28 cellular contexts compared by ENCODE assay signal in genomic region chr4:100789991-100790390, GRCh38.
"Had no signal": no experiment of that assay in that cellular context is flagged by ENCODE, and none has a peak within 500 bp of the region (broad histone marks: within the 10 kb centered on the region; RNA-seq: fewer than 3 reads in every experiment).

No MANE protein-coding gene starts in this region.

- H3K9me3 Mint-ChIP-seq: natural killer cell; nephron; neural crest cell; stimulated activated effector memory CD8-positive, alpha-beta T cell treated with anti-CD3 and anti-CD28 coated beads, Interleukin-12 subunit alpha, Interleukin-12 subunit beta, amount 100 ng/mL, for 72 hours; stimulated activated naive B cell treated with anti-CD40 and anti-IgM and Interleukin-4, amounts not matched to agents 10 μg/mL and 1 μg/mL and 100 μg/mL, for 72 hours; stimulated activated naive CD8-positive, alpha-beta T cell treated with anti-CD3 and anti-CD28 coated beads, Interleukin-15, Interleukin-2, amounts not matched to agents 100 ng/mL and 50 ng/mL, for 24 hours had no signal

- H2AFZ ChIP-seq: parathyroid adenoma had no signal

- H3K36me3 Mint-ChIP-seq: natural killer cell; stimulated activated effector memory CD8-positive, alpha-beta T cell treated with anti-CD3 and anti-CD28 coated beads, Interleukin-12 subunit alpha, Interleukin-12 subunit beta, amount 100 ng/mL, for 72 hours; stimulated activated naive B cell treated with anti-CD40 and anti-IgM and Interleukin-4, amounts not matched to agents 10 μg/mL and 1 μg/mL and 100 μg/mL, for 72 hours had no signal

- DNase-seq: natural killer cell; occipital lobe; ovary; posterior cingulate gyrus; psoas muscle; right cardiac atrium; right lobe of liver; sigmoid colon; small intestine; stimulated activated CD4-positive, alpha-beta T cell treated with anti-CD3 and anti-CD28 coated beads, Interleukin-15, amount 100 ng/mL, for 24 hours; stimulated activated CD4-positive, alpha-beta T cell treated with anti-CD3 and anti-CD28 coated beads, Interleukin-2, amount 100 ng/mL, for 24 hours; stimulated activated CD4-positive, alpha-beta T cell treated with anti-CD3 and anti-CD28 coated beads, Interleukin-2, amount 100 ng/mL, for 48 hours; stimulated activated CD4-positive, alpha-beta T cell treated with anti-CD3 and anti-CD28 coated beads, Interleukin-4, amount 100 ng/mL, for 24 hours; stimulated activated naive B cell treated with anti-CD40 and anti-IgM and Interleukin-4, amounts not matched to agents 10 μg/mL and 1 μg/mL and 100 μg/mL, for 72 hours; stimulated activated naive CD4-positive, alpha-beta T cell treated with Interleukin-2 at 50 U/mL for 16 hours; stomach; thyroid gland; trophoblast cell; upper lobe of left lung had no signal

- H3K27ac ChIP-seq: ovary, parathyroid adenoma, psoas muscle, right lobe of liver, sigmoid colon, thoracic aorta, thyroid gland, tibial nerve, upper lobe of left lung, vagina had no signal

- ATAC-seq: natural killer cell; psoas muscle; right cardiac atrium; right lobe of liver; stimulated activated effector memory CD8-positive, alpha-beta T cell treated with anti-CD3 and anti-CD28 coated beads, Interleukin-12 subunit alpha, Interleukin-12 subunit beta, amount 100 ng/mL, for 72 hours; stimulated activated naive B cell treated with anti-CD40 and anti-IgM and Interleukin-4, amounts not matched to agents 10 μg/mL and 1 μg/mL and 100 μg/mL, for 72 hours had no signal

- H3K9me3 ChIP-seq: ovary, psoas muscle, right lobe of liver, sigmoid colon, stomach, thoracic aorta, thyroid gland, tibial nerve, upper lobe of left lung, vagina had no signal

- H3K27me3 Mint-ChIP-seq: progenitor cell of endocrine pancreas had no signal

- H3K36me3 ChIP-seq: ovary, right lobe of liver, sigmoid colon, stomach, thoracic aorta, thyroid gland, tibial nerve, upper lobe of left lung, vagina had no signal

- H3K79me2 ChIP-seq: parathyroid adenoma had no signal

- H3K27ac Mint-ChIP-seq: natural killer cell; nephron; progenitor cell of endocrine pancreas; stimulated activated effector memory CD8-positive, alpha-beta T cell treated with anti-CD3 and anti-CD28 coated beads, Interleukin-12 subunit alpha, Interleukin-12 subunit beta, amount 100 ng/mL, for 72 hours; stimulated activated naive B cell treated with anti-CD40 and anti-IgM and Interleukin-4, amounts not matched to agents 10 μg/mL and 1 μg/mL and 100 μg/mL, for 72 hours; stimulated activated naive CD8-positive, alpha-beta T cell treated with anti-CD3 and anti-CD28 coated beads, Interleukin-15, Interleukin-2, amounts not matched to agents 100 ng/mL and 50 ng/mL, for 24 hours had no signal

- H3K9ac ChIP-seq: parathyroid adenoma had no signal

- H3K4me3 ChIP-seq: ovary, psoas muscle, right lobe of liver, sigmoid colon, stomach, thoracic aorta, thyroid gland, tibial nerve, upper lobe of left lung, vagina had no signal

- H3K4me1 Mint-ChIP-seq: natural killer cell; stimulated activated effector memory CD8-positive, alpha-beta T cell treated with anti-CD3 and anti-CD28 coated beads, Interleukin-12 subunit alpha, Interleukin-12 subunit beta, amount 100 ng/mL, for 72 hours; stimulated activated naive B cell treated with anti-CD40 and anti-IgM and Interleukin-4, amounts not matched to agents 10 μg/mL and 1 μg/mL and 100 μg/mL, for 72 hours had no signal

- H3K4me3 Mint-ChIP-seq: natural killer cell; nephron; neural crest cell; stimulated activated effector memory CD8-positive, alpha-beta T cell treated with anti-CD3 and anti-CD28 coated beads, Interleukin-12 subunit alpha, Interleukin-12 subunit beta, amount 100 ng/mL, for 72 hours; stimulated activated naive B cell treated with anti-CD40 and anti-IgM and Interleukin-4, amounts not matched to agents 10 μg/mL and 1 μg/mL and 100 μg/mL, for 72 hours; stimulated activated naive CD8-positive, alpha-beta T cell treated with anti-CD3 and anti-CD28 coated beads, Interleukin-15, Interleukin-2, amounts not matched to agents 100 ng/mL and 50 ng/mL, for 24 hours had no signal

- H3K27me3 ChIP-seq: ovary, right lobe of liver, sigmoid colon, stomach, thyroid gland, tibial nerve, upper lobe of left lung, vagina had no signal

- H3K4me1 ChIP-seq: parathyroid adenoma, psoas muscle, right lobe of liver, sigmoid colon, thyroid gland, tibial nerve, upper lobe of left lung, vagina had no signal
